In the genomic region with DNA sequence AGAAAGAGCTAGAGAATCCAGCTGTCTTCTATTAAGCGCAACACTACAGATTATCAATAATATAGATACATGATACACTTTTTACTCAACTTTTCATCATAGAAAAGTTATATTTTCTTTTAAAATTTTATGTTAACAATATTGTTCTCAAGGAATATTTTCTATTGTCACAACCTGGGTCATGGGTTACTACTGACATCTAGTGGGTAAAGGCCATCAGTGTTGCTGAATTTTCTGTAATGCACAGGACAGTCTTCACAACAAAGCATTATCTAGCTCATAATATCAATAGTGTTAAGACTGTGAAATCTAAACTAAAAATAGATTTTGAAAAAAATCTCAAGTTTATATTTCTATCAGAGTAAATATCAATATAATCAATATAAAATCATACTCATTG, we compare ENCODE assay signal across 1 cellular context.
TF ChIP-seq lines count a peak whose summit lies in the region.

No MANE protein-coding gene starts in this region.

TF ChIP-seq in GM12878, 131 proteins besides CTCF, POLR2A, EP300 and RAD21 (continued from another document):
- TF ChIP-seq, protein P1, sequence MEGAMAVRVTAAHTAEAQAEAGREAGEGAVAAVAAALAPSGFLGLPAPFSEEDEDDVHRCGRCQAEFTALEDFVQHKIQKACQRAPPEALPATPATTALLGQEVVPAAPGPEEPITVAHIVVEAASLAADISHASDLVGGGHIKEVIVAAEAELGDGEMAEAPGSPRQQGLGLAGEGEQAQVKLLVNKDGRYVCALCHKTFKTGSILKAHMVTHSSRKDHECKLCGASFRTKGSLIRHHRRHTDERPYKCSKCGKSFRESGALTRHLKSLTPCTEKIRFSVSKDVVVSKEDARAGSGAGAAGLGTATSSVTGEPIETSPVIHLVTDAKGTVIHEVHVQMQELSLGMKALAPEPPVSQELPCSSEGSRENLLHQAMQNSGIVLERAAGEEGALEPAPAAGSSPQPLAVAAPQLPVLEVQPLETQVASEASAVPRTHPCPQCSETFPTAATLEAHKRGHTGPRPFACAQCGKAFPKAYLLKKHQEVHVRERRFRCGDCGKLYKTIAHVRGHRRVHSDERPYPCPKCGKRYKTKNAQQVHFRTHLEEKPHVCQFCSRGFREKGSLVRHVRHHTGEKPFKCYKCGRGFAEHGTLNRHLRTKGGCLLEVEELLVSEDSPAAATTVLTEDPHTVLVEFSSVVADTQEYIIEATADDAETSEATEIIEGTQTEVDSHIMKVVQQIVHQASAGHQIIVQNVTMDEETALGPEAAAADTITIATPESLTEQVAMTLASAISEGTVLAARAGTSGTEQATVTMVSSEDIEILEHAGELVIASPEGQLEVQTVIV (IDR thresholded peaks at IDR 0.05; ENCODE audit: borderline replicate concordance, partially characterized antibody): no peak
- TF ChIP-seq SIN3A (IDR thresholded peaks at IDR 0.05; ENCODE audit: low read depth, low read length) (no peak), JUND (IDR thresholded peaks at IDR 0.05; ENCODE audit: low read depth, low read length) (no peak), POU2F2 (IDR thresholded peaks at IDR 0.05; ENCODE audit: borderline replicate concordance, low read depth, low read length) (no peak), ATF7 (IDR thresholded peaks at IDR 0.05; ENCODE audit: low read depth) (no peak), TCF7 (IDR thresholded peaks at IDR 0.05; ENCODE audit: borderline replicate concordance) (no peak)
- TF ChIP-seq, protein P2, sequence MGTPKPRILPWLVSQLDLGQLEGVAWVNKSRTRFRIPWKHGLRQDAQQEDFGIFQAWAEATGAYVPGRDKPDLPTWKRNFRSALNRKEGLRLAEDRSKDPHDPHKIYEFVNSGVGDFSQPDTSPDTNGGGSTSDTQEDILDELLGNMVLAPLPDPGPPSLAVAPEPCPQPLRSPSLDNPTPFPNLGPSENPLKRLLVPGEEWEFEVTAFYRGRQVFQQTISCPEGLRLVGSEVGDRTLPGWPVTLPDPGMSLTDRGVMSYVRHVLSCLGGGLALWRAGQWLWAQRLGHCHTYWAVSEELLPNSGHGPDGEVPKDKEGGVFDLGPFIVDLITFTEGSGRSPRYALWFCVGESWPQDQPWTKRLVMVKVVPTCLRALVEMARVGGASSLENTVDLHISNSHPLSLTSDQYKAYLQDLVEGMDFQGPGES (IDR thresholded peaks at IDR 0.05): no peak
TF ChIP-seq in GM12878: peak in this region for 0.
